ENCODE assay signal across 16 cellular contexts in genomic region chr6:44868905-44869304, GRCh38.
DNase-seq lines count a peak whose midpoint lies in the region; ATAC-seq and TF ChIP-seq lines count a peak whose summit lies in the region.
"Had no signal": no experiment of that assay in that cellular context is flagged by ENCODE, and none has a peak within 500 bp of the region (broad histone marks: within the 10 kb centered on the region; RNA-seq: fewer than 3 reads in every experiment).

No MANE protein-coding gene starts in this region.

- TF ChIP-seq EP300 in upper lobe of left lung (IDR thresholded peaks at IDR 0.05) = no peak

- peak overlapping the region; percentile 33 for H3K4me3 Mint-ChIP-seq in activated naive CD8-positive, alpha-beta T cell treated with anti-CD3 and anti-CD28 coated beads for 36 hours

- H3K36me3 Mint-ChIP-seq in activated naive CD8-positive, alpha-beta T cell treated with anti-CD3 and anti-CD28 coated beads for 36 hours = peaks cover 41% of the 10 kb centered on the region

- H3K4me1 Mint-ChIP-seq in activated naive CD8-positive, alpha-beta T cell treated with anti-CD3 and anti-CD28 coated beads for 36 hours = peaks cover 26% of the 10 kb centered on the region

- no peak for TF ChIP-seq CTCF in upper lobe of left lung (IDR thresholded peaks at IDR 0.05)

- TF ChIP-seq POLR2A in upper lobe of left lung (IDR thresholded peaks at IDR 0.05) = no peak

- no peak for DNase-seq in activated naive CD8-positive, alpha-beta T cell treated with anti-CD3 and anti-CD28 coated beads for 36 hours
- no peak for DNase-seq in NCI-H1930 (lab: John Stamatoyannopoulos, UW)
- DNase-seq in upper lobe of left lung = no peak
- no peak for DNase-seq in activated gamma-delta T cell (lab: John Stamatoyannopoulos, UW)
- DNase-seq in medulla oblongata (ENCODE audit: extremely low spot score) = no peak
- DNase-seq: C1 segment of cervical spinal cord, glutamatergic neuron, GOT3, left lung, NCI-H1105, NCI-H69, SHP77 treated with DMSO at 0.1 percent for 48 hours had no signal

- H3K4me3 ChIP-seq in upper lobe of left lung = no peak overlapping the region
- H3K4me3 ChIP-seq: cardiac muscle cell, left lung had no signal

- peak overlapping the region; percentile 71 for H3K27ac Mint-ChIP-seq in activated naive CD8-positive, alpha-beta T cell treated with anti-CD3 and anti-CD28 coated beads for 36 hours

- ATAC-seq in GM18861 (IDR thresholded peaks at IDR 0.05; ENCODE audit: unreplicated experiment) (peak; percentile 4), GM21367 (IDR thresholded peaks at IDR 0.05; ENCODE audit: unreplicated experiment) (peak; percentile 11), HG02973 (IDR thresholded peaks at IDR 0.05; ENCODE audit: unreplicated experiment) (peak; percentile 21), upper lobe of left lung (ENCODE audit: low FRiP score in 2 of 2) (no peak)
- ATAC-seq: left lung had no signal

- H3K9me3 ChIP-seq in upper lobe of left lung = peaks cover 0 to 7% (median 0%) of the 10 kb centered on the region in 4 donors

- peaks cover 16% of the 10 kb centered on the region for H3K9me3 Mint-ChIP-seq in activated naive CD8-positive, alpha-beta T cell treated with anti-CD3 and anti-CD28 coated beads for 36 hours

- H3K27me3 ChIP-seq in upper lobe of left lung = no peaks in the 10 kb centered on the region
- H3K27me3 ChIP-seq: cardiac muscle cell, left lung had no signal

- no peaks in the 10 kb centered on the region for H3K27me3 Mint-ChIP-seq in activated naive CD8-positive, alpha-beta T cell treated with anti-CD3 and anti-CD28 coated beads for 36 hours

- no peak overlapping the region for H3K27ac ChIP-seq in upper lobe of left lung
- H3K27ac ChIP-seq: cardiac muscle cell, left lung had no signal

- H3K4me1 ChIP-seq in upper lobe of left lung = no peaks in the 10 kb centered on the region
- H3K4me1 ChIP-seq: left lung had no signal

- H3K36me3 ChIP-seq in upper lobe of left lung = no peaks in the 10 kb centered on the region
- H3K36me3 ChIP-seq: cardiac muscle cell, left lung had no signal

Comparison
In these comparisons a context has a peak if more than half of its experiments do, and no peak if none do; other contexts are left out.
1. ATAC-seq: peak in GM18861 (single experiment), GM21367 (single experiment) and HG02973 (single experiment); none in upper lobe of left lung (0 of 2).